ENCODE assay signal across 8 cellular contexts in the genomic region with DNA sequence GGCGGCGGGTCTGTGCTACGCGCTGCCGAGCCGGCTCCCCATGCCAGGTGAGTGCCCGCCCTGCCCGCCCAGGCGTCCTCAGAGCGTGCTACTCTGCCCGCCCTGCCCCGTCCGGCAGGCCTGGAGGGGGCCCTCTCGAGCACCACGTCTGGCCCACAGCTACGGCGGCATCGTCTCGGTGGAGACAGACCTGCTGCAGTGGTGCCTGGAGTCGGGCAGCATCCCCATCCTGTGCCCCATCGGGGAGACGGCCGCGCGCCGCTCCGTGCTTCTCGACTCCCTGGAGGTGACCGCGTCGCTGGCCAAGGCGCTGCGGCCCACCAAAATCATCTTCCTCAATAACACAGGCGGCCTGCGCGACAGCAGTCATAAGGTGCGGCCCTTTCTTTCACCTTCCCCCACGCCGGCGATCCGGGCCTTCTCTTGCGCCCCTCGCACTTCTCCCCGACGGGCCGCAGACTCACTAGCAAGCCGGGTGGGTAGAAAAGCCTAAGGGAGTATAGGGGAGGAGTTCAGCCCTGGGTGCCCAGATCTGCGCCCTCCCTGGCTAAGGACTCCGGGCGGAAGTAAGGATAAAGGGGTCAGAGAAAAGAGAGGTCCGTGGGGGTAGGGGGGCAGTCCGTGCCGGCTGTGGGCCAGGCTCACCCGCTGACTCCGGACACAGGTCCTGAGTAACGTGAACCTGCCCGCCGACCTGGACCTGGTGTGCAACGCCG. TPM values are rescaled to one million over a fixed set of nuclear protein-coding genes. Genes with fewer than 3 reads are reported as not detected.
DNase-seq lines count a peak whose midpoint lies in the region; ATAC-seq and TF ChIP-seq lines count a peak whose summit lies in the region.

No MANE protein-coding gene starts in this region.

- DNase-seq in NCI-H524 (lab: John Stamatoyannopoulos, UW) (peak; percentile 41 to 77), NCI-H524 treated with DMSO at 0.1 percent for 48 hours (lab: John Stamatoyannopoulos, UW) (no peak), SK-N-DZ (ENCODE audit: low spot score) (peak; percentile 38), MCF 10A (ENCODE audit: unreplicated experiment) (no peak), kidney tubule cell (ENCODE audit: low spot score) (peak; percentile 74), NCI-H226 (no peak)
- DNase-seq in stimulated activated CD8-positive, alpha-beta memory T cell treated with anti-CD3 and anti-CD28 coated beads, Interleukin-4, amount 100 ng/mL, for 48 hours: peak; percentile 55

- H3K27me3 Mint-ChIP-seq in MCF 10A (ENCODE audit: insufficient read depth, unreplicated experiment): no peaks in the 10 kb centered on the region

- H3K4me3 Mint-ChIP-seq in MCF 10A (ENCODE audit: unreplicated experiment): peak overlapping the region; percentile 85

- H3K36me3 Mint-ChIP-seq in MCF 10A (ENCODE audit: insufficient read depth, unreplicated experiment): peaks cover 18% of the 10 kb centered on the region

- no peak for TF ChIP-seq CTCF in MCF 10A (IDR thresholded peaks at IDR 0.05; ENCODE audit: unreplicated experiment)

- intact Hi-C loops in MCF 10A (cut with micrococcal nuclease): loop anchor here (2.0 kb wide), 2 partner anchors 35 to 65 kb away; partner anchors contain the start of gene G6PC3

- H3K4me1 Mint-ChIP-seq in MCF 10A (ENCODE audit: insufficient read depth, unreplicated experiment): peaks cover 14% of the 10 kb centered on the region

- POLR2A ChIA-PET in MCF 10A (lab: Yijun Ruan, JAX): interaction anchor here (0.7 to 1.2 kb wide), 3 partner anchors 9 to 64 kb away, joined by 3 to 5 read pairs (median 5); partner anchors contain the start of gene TMEM101

- CTCF ChIA-PET in MCF 10A (lab: Yijun Ruan, JAX): interaction anchor here (0.6 to 1.7 kb wide), 2 partner anchors 37 to 151 kb away, joined by 3 to 12 read pairs; no protein-coding TSS in a partner anchor

- no peaks in the 10 kb centered on the region for H3K9me3 Mint-ChIP-seq in MCF 10A (ENCODE audit: unreplicated experiment)

- BruUV-seq in MCF 10A (replicated peaks; lab: Mats Ljungman, UMichigan): TSS peak; percentile 33

- H3K27ac Mint-ChIP-seq in MCF 10A (ENCODE audit: low read depth, unreplicated experiment): peak overlapping the region; percentile 91

- ATAC-seq in HG03378 (IDR thresholded peaks at IDR 0.05; ENCODE audit: unreplicated experiment): no peak

RNA-seq across cellular contexts. Expression of gene NAGS, which starts 1.6 kb away (rescaled TPM):
- polyA plus RNA-seq in SK-N-DZ (2014; cell fraction: cytosol; rRNA removed): 2.3 and 2.6 TPM in 2 replicates
- polyA plus RNA-seq in SK-N-DZ (2014; cell fraction: nucleus; rRNA removed): 1.2 and 3.4 TPM in 2 replicates
- 0.88 and 1.6 TPM in 2 replicates for total RNA-seq in MCF 10A (2022)

RNA-seq across cellular contexts. Expression of gene TMEM101, which starts 8.7 kb away (rescaled TPM):
- 83.1 and 84.0 TPM in 2 replicates for polyA plus RNA-seq in SK-N-DZ (2014; cell fraction: cytosol; rRNA removed)
- polyA plus RNA-seq in SK-N-DZ (2014; cell fraction: nucleus; rRNA removed): 57.5 and 57.8 TPM in 2 replicates
- 25.6 and 26.1 TPM in 2 replicates for total RNA-seq in MCF 10A (2022)

RNA-seq across cellular contexts. Expression of gene PYY, which starts 52.3 kb away (rescaled TPM):
- 5.0 and 5.9 TPM in 2 replicates for polyA plus RNA-seq in SK-N-DZ (2014; cell fraction: cytosol; rRNA removed)
- polyA plus RNA-seq in SK-N-DZ (2014; cell fraction: nucleus; rRNA removed): 0.73 and 2.0 TPM in 2 replicates
- total RNA-seq in MCF 10A (2022): not detected in 2 replicates

Comparison
In these comparisons a context has a peak if more than half of its experiments do, and no peak if none do; other contexts are left out.
1. DNase-seq: peak in NCI-H524 (2 of 2), SK-N-DZ (single experiment), kidney tubule cell (single experiment) and stimulated activated CD8-positive, alpha-beta memory T cell treated with anti-CD3 and anti-CD28 coated beads, Interleukin-4, amount 100 ng/mL, for 48 hours (single experiment); none in NCI-H524 treated with DMSO at 0.1 percent for 48 hours (single experiment), MCF 10A (single experiment) and NCI-H226 (single experiment).